Comparison of ENCODE assay signal across 1 cellular context in the genomic region with DNA sequence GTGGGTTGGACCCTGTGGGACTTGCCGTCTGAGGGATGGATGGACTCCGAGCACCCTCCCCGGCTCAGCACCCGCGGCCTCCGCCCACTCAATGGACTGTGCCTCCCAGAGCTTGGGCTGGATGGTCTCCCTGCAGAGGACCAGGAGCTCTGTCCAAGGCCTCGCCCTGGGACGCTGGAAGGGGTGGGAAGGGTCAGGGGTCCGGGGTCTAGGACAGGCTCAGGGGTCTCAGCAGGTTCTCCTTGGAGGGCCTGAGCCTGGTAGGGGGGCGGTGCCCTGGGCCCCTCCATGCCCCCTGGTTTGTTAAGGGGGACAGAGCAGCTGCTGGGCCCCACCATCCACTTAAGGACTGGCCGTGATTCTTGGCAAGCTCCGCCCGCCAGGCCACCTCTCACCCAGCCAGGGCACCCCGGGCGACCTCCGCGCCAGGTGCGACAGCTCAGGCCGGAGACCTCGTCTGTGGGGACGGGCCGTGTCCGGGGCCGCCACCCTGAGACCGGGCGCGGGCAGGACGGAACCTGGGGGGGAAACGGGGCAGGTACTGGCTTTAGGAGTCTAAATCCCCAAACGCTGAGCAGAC.
TF ChIP-seq lines count a peak whose summit lies in the region.

No MANE protein-coding gene starts in this region.

TF ChIP-seq in HepG2, 621 proteins besides CTCF, POLR2A, EP300 and RAD21 (continued from another document and continues in another):
- TF ChIP-seq, protein P1, sequence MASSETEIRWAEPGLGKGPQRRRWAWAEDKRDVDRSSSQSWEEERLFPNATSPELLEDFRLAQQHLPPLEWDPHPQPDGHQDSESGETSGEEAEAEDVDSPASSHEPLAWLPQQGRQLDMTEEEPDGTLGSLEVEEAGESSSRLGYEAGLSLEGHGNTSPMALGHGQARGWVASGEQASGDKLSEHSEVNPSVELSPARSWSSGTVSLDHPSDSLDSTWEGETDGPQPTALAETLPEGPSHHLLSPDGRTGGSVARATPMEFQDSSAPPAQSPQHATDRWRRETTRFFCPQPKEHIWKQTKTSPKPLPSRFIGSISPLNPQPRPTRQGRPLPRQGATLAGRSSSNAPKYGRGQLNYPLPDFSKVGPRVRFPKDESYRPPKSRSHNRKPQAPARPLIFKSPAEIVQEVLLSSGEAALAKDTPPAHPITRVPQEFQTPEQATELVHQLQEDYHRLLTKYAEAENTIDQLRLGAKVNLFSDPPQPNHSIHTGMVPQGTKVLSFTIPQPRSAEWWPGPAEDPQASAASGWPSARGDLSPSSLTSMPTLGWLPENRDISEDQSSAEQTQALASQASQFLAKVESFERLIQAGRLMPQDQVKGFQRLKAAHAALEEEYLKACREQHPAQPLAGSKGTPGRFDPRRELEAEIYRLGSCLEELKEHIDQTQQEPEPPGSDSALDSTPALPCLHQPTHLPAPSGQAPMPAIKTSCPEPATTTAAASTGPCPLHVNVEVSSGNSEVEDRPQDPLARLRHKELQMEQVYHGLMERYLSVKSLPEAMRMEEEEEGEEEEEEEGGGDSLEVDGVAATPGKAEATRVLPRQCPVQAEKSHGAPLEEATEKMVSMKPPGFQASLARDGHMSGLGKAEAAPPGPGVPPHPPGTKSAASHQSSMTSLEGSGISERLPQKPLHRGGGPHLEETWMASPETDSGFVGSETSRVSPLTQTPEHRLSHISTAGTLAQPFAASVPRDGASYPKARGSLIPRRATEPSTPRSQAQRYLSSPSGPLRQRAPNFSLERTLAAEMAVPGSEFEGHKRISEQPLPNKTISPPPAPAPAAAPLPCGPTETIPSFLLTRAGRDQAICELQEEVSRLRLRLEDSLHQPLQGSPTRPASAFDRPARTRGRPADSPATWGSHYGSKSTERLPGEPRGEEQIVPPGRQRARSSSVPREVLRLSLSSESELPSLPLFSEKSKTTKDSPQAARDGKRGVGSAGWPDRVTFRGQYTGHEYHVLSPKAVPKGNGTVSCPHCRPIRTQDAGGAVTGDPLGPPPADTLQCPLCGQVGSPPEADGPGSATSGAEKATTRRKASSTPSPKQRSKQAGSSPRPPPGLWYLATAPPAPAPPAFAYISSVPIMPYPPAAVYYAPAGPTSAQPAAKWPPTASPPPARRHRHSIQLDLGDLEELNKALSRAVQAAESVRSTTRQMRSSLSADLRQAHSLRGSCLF (CRISPR knock-in tag; IDR thresholded peaks at IDR 0.05; ENCODE audit: borderline replicate concordance): no peak
- TF ChIP-seq, protein P2, sequence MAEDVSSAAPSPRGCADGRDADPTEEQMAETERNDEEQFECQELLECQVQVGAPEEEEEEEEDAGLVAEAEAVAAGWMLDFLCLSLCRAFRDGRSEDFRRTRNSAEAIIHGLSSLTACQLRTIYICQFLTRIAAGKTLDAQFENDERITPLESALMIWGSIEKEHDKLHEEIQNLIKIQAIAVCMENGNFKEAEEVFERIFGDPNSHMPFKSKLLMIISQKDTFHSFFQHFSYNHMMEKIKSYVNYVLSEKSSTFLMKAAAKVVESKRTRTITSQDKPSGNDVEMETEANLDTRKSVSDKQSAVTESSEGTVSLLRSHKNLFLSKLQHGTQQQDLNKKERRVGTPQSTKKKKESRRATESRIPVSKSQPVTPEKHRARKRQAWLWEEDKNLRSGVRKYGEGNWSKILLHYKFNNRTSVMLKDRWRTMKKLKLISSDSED (CRISPR knock-in tag; IDR thresholded peaks at IDR 0.05): peak; percentile 41; the same call in 1 of the 2 replicates
- TF ChIP-seq, protein P3, sequence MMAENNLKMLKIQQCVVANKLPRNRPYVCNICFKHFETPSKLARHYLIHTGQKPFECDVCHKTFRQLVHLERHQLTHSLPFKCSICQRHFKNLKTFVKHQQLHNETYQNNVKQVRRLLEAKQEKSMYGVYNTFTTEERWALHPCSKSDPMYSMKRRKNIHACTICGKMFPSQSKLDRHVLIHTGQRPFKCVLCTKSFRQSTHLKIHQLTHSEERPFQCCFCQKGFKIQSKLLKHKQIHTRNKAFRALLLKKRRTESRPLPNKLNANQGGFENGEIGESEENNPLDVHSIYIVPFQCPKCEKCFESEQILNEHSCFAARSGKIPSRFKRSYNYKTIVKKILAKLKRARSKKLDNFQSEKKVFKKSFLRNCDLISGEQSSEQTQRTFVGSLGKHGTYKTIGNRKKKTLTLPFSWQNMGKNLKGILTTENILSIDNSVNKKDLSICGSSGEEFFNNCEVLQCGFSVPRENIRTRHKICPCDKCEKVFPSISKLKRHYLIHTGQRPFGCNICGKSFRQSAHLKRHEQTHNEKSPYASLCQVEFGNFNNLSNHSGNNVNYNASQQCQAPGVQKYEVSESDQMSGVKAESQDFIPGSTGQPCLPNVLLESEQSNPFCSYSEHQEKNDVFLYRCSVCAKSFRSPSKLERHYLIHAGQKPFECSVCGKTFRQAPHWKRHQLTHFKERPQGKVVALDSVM (CRISPR knock-in tag; IDR thresholded peaks at IDR 0.05): 0 out of 2 replicates have a peak, but pooled peaks have one; percentile 8
- no peak for TF ChIP-seq ZKSCAN1 (IDR thresholded peaks at IDR 0.05; ENCODE audit: low read length)
- TF ChIP-seq, protein P4, sequence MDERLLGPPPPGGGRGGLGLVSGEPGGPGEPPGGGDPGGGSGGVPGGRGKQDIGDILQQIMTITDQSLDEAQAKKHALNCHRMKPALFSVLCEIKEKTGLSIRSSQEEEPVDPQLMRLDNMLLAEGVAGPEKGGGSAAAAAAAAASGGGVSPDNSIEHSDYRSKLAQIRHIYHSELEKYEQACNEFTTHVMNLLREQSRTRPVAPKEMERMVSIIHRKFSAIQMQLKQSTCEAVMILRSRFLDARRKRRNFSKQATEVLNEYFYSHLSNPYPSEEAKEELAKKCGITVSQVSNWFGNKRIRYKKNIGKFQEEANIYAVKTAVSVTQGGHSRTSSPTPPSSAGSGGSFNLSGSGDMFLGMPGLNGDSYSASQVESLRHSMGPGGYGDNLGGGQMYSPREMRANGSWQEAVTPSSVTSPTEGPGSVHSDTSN (CRISPR knock-in tag; IDR thresholded peaks at IDR 0.05): no peak
- TF ChIP-seq, protein P5, sequence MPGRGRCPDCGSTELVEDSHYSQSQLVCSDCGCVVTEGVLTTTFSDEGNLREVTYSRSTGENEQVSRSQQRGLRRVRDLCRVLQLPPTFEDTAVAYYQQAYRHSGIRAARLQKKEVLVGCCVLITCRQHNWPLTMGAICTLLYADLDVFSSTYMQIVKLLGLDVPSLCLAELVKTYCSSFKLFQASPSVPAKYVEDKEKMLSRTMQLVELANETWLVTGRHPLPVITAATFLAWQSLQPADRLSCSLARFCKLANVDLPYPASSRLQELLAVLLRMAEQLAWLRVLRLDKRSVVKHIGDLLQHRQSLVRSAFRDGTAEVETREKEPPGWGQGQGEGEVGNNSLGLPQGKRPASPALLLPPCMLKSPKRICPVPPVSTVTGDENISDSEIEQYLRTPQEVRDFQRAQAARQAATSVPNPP (CRISPR knock-in tag; IDR thresholded peaks at IDR 0.05): no peak
- TF ChIP-seq, protein P6, sequence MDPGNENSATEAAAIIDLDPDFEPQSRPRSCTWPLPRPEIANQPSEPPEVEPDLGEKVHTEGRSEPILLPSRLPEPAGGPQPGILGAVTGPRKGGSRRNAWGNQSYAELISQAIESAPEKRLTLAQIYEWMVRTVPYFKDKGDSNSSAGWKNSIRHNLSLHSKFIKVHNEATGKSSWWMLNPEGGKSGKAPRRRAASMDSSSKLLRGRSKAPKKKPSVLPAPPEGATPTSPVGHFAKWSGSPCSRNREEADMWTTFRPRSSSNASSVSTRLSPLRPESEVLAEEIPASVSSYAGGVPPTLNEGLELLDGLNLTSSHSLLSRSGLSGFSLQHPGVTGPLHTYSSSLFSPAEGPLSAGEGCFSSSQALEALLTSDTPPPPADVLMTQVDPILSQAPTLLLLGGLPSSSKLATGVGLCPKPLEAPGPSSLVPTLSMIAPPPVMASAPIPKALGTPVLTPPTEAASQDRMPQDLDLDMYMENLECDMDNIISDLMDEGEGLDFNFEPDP (CRISPR knock-in tag; conservative IDR thresholded peaks at IDR 0.05): no peak
- TF ChIP-seq PAX8 (CRISPR knock-in tag; IDR thresholded peaks at IDR 0.05; ENCODE audit: borderline replicate concordance): no peak
- TF ChIP-seq, protein P7, sequence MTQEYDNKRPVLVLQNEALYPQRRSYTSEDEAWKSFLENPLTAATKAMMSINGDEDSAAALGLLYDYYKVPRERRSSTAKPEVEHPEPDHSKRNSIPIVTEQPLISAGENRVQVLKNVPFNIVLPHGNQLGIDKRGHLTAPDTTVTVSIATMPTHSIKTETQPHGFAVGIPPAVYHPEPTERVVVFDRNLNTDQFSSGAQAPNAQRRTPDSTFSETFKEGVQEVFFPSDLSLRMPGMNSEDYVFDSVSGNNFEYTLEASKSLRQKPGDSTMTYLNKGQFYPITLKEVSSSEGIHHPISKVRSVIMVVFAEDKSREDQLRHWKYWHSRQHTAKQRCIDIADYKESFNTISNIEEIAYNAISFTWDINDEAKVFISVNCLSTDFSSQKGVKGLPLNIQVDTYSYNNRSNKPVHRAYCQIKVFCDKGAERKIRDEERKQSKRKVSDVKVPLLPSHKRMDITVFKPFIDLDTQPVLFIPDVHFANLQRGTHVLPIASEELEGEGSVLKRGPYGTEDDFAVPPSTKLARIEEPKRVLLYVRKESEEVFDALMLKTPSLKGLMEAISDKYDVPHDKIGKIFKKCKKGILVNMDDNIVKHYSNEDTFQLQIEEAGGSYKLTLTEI (CRISPR knock-in tag; conservative IDR thresholded peaks at IDR 0.05): no peak
- TF ChIP-seq NFRKB (IDR thresholded peaks at IDR 0.05): no peak
- TF ChIP-seq, protein P8, sequence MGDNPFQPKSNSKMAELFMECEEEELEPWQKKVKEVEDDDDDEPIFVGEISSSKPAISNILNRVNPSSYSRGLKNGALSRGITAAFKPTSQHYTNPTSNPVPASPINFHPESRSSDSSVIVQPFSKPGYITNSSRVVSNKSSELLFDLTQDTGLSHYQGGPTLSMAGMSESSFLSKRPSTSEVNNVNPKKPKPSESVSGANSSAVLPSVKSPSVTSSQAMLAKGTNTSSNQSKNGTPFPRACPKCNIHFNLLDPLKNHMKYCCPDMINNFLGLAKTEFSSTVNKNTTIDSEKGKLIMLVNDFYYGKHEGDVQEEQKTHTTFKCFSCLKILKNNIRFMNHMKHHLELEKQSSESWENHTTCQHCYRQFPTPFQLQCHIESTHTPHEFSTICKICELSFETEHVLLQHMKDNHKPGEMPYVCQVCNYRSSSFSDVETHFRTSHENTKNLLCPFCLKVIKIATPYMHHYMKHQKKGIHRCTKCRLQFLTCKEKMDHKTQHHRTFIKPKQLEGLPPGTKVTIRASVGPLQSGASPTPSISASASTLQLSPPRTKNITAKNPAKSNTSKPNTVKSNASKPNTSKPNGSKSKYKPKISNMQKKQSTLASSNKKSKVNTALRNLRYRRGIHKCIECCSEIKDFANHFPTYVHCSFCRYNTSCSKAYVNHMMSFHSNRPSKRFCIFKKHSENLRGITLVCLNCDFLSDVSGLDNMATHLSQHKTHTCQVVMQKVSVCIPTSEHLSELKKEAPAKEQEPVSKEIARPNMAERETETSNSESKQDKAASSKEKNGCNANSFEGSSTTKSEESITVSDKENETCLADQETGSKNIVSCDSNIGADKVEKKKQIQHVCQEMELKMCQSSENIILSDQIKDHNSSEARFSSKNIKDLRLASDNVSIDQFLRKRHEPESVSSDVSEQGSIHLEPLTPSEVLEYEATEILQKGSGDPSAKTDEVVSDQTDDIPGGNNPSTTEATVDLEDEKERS (CRISPR knock-in tag; IDR thresholded peaks at IDR 0.05): 0 out of 2 replicates have a peak, but pooled peaks have one; percentile 24
- TF ChIP-seq FOXP1 (IDR thresholded peaks at IDR 0.05): no peak
- no peak for TF ChIP-seq FOXP1 (CRISPR knock-in tag; IDR thresholded peaks at IDR 0.05)
- TF ChIP-seq, protein P9, sequence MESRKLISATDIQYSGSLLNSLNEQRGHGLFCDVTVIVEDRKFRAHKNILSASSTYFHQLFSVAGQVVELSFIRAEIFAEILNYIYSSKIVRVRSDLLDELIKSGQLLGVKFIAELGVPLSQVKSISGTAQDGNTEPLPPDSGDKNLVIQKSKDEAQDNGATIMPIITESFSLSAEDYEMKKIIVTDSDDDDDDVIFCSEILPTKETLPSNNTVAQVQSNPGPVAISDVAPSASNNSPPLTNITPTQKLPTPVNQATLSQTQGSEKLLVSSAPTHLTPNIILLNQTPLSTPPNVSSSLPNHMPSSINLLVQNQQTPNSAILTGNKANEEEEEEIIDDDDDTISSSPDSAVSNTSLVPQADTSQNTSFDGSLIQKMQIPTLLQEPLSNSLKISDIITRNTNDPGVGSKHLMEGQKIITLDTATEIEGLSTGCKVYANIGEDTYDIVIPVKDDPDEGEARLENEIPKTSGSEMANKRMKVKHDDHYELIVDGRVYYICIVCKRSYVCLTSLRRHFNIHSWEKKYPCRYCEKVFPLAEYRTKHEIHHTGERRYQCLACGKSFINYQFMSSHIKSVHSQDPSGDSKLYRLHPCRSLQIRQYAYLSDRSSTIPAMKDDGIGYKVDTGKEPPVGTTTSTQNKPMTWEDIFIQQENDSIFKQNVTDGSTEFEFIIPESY (CRISPR knock-in tag; IDR thresholded peaks at IDR 0.05): no peak
- TF ChIP-seq IKZF4 (CRISPR knock-in tag; IDR thresholded peaks at IDR 0.05; ENCODE audit: borderline replicate concordance, low read depth, not compliant biosample characterization): no peak
- TF ChIP-seq, protein P10, sequence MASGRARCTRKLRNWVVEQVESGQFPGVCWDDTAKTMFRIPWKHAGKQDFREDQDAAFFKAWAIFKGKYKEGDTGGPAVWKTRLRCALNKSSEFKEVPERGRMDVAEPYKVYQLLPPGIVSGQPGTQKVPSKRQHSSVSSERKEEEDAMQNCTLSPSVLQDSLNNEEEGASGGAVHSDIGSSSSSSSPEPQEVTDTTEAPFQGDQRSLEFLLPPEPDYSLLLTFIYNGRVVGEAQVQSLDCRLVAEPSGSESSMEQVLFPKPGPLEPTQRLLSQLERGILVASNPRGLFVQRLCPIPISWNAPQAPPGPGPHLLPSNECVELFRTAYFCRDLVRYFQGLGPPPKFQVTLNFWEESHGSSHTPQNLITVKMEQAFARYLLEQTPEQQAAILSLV (CRISPR knock-in tag; IDR thresholded peaks at IDR 0.05; ENCODE audit: borderline replicate concordance): no peak; the same call in 1 of the 2 replicates
- TF ChIP-seq BCL6 (CRISPR knock-in tag; IDR thresholded peaks at IDR 0.05): no peak
- TF ChIP-seq NR1H2 (CRISPR knock-in tag; IDR thresholded peaks at IDR 0.05; ENCODE audit: borderline replicate concordance, low read depth): no peak
- no peak; the same call in 1 of the 2 replicates for TF ChIP-seq HOXD1 (CRISPR knock-in tag; IDR thresholded peaks at IDR 0.05)
- no peak for TF ChIP-seq JUND (CRISPR knock-in tag; IDR thresholded peaks at IDR 0.05)
- TF ChIP-seq, protein P11, sequence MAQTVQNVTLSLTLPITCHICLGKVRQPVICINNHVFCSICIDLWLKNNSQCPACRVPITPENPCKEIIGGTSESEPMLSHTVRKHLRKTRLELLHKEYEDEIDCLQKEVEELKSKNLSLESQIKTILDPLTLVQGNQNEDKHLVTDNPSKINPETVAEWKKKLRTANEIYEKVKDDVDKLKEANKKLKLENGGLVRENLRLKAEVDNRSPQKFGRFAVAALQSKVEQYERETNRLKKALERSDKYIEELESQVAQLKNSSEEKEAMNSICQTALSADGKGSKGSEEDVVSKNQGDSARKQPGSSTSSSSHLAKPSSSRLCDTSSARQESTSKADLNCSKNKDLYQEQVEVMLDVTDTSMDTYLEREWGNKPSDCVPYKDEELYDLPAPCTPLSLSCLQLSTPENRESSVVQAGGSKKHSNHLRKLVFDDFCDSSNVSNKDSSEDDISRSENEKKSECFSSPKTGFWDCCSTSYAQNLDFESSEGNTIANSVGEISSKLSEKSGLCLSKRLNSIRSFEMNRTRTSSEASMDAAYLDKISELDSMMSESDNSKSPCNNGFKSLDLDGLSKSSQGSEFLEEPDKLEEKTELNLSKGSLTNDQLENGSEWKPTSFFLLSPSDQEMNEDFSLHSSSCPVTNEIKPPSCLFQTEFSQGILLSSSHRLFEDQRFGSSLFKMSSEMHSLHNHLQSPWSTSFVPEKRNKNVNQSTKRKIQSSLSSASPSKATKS (CRISPR knock-in tag; IDR thresholded peaks at IDR 0.05): no peak
- TF ChIP-seq PHF21A (CRISPR knock-in tag; IDR thresholded peaks at IDR 0.05): no peak
- no peak for TF ChIP-seq ZNF615 (CRISPR knock-in tag; IDR thresholded peaks at IDR 0.05; ENCODE audit: borderline replicate concordance)
- no peak for TF ChIP-seq DMAP1 (CRISPR knock-in tag; IDR thresholded peaks at IDR 0.05)
- TF ChIP-seq POLR2G (IDR thresholded peaks at IDR 0.05; ENCODE audit: low read depth, low read length): 0 out of 2 replicates have a peak, but pooled peaks have one; percentile 11
- TF ChIP-seq ZNF567 (CRISPR knock-in tag; IDR thresholded peaks at IDR 0.05; ENCODE audit: borderline replicate concordance): no peak
